Comparison of ENCODE assay signal across 14 cellular contexts in genomic region chr3:8608041-8608790, GRCh38. TPM values are rescaled to one million over a fixed set of nuclear protein-coding genes. Genes with fewer than 3 reads are reported as not detected.
DNase-seq lines count a peak whose midpoint lies in the region; ATAC-seq, FAIRE-seq and TF ChIP-seq lines count a peak whose summit lies in the region.
"Had no signal": no experiment of that assay in that cellular context is flagged by ENCODE, and none has a peak within 500 bp of the region (broad histone marks: within the 10 kb centered on the region; RNA-seq: fewer than 3 reads in every experiment).

No MANE protein-coding gene starts in this region.

- BruUV-seq in MCF 10A (replicated peaks; lab: Mats Ljungman, UMichigan) (no TSS peak), mammary epithelial cell (replicated peaks; lab: Mats Ljungman, UMichigan) (no TSS peak)

- H3K4me2 ChIP-seq in mammary epithelial cell (ENCODE audit: insufficient read depth, low read depth, low read length) (no peak overlapping the region), astrocyte (ENCODE audit: low read length) (no peak overlapping the region), Karpas-422 (ENCODE audit: low read depth, low read length, poor library complexity, severe bottlenecking) (no peak overlapping the region)

- no peak for TF ChIP-seq POLR2A in uterus (IDR thresholded peaks at IDR 0.05)

- H3K36me3 ChIP-seq in mammary epithelial cell (ENCODE audit: insufficient read depth, low read length): no peaks in the 10 kb centered on the region
- H3K36me3 ChIP-seq in astrocyte (ENCODE audit: insufficient read depth, low read length): no peaks in the 10 kb centered on the region
- H3K36me3 ChIP-seq in lower lobe of right lung: no peaks in the 10 kb centered on the region
- H3K36me3 ChIP-seq in uterus: no peaks in the 10 kb centered on the region
- no peaks in the 10 kb centered on the region for H3K36me3 ChIP-seq in Karpas-422 (ENCODE audit: insufficient read depth, low read length)
- H3K36me3 ChIP-seq: HAP-1, SJSA1 had no signal

- peaks cover 14% of the 10 kb centered on the region for H3K4me1 Mint-ChIP-seq in MCF 10A (ENCODE audit: insufficient read depth, unreplicated experiment)
- peaks cover 16% of the 10 kb centered on the region for H3K4me1 Mint-ChIP-seq in astrocyte (ENCODE audit: low read depth, unreplicated experiment)
- H3K4me1 Mint-ChIP-seq in stimulated activated effector memory CD8-positive, alpha-beta T cell treated with anti-CD3 and anti-CD28 coated beads, Interleukin-12 subunit alpha, Interleukin-12 subunit beta, amount 100 ng/mL, for 72 hours: no peaks in the 10 kb centered on the region

- no peaks in the 10 kb centered on the region for H3K27me3 ChIP-seq in mammary epithelial cell (ENCODE audit: insufficient read depth, low read length)
- no peaks in the 10 kb centered on the region for H3K27me3 ChIP-seq in astrocyte (ENCODE audit: insufficient read depth, low read length)
- no peaks in the 10 kb centered on the region for H3K27me3 ChIP-seq in lower lobe of right lung (ENCODE audit: low read depth)
- H3K27me3 ChIP-seq in uterus: no peaks in the 10 kb centered on the region
- H3K27me3 ChIP-seq in Karpas-422 (ENCODE audit: low read length): no peaks in the 10 kb centered on the region
- H3K27me3 ChIP-seq: SJSA1 had no signal

- H3K27ac ChIP-seq in mammary epithelial cell (ENCODE audit: insufficient read depth, low read depth, low read length) (no peak overlapping the region), astrocyte (ENCODE audit: low read depth, low read length) (no peak overlapping the region), lower lobe of right lung (no peak overlapping the region), uterus (no peak overlapping the region), Karpas-422 (ENCODE audit: low read length) (no peak overlapping the region)
- H3K27ac ChIP-seq: 22Rv1, C4-2B, SJSA1 had no signal

- H3K79me2 ChIP-seq in mammary epithelial cell (ENCODE audit: insufficient read depth, low read length) (no peaks in the 10 kb centered on the region), astrocyte (ENCODE audit: insufficient read depth, low read length) (no peaks in the 10 kb centered on the region), Karpas-422 (ENCODE audit: low read length) (no peaks in the 10 kb centered on the region)

- H2AFZ ChIP-seq in mammary epithelial cell (ENCODE audit: low read depth, low read length) (no peak overlapping the region), astrocyte (ENCODE audit: low read depth, low read length) (no peak overlapping the region), Karpas-422 (ENCODE audit: low read length) (no peak overlapping the region)

- no peaks in the 10 kb centered on the region for H4K20me1 ChIP-seq in mammary epithelial cell (ENCODE audit: insufficient read depth, low read length)
- no peaks in the 10 kb centered on the region for H4K20me1 ChIP-seq in astrocyte (ENCODE audit: insufficient read depth, low read length)
- no peaks in the 10 kb centered on the region for H4K20me1 ChIP-seq in Karpas-422 (ENCODE audit: insufficient read depth, low read depth, low read length)

- 78% methylated on average over 13 of the region's 16 CpGs for WGBS in mammary epithelial cell (ENCODE audit: low coverage, missing lambda C conversion rate)

- intact Hi-C loops in MCF 10A (cut with micrococcal nuclease): no loop called here
- intact Hi-C loops in mammary epithelial cell (cut with micrococcal nuclease): no loop called here
- intact Hi-C loops in lower lobe of right lung (cut with DNase I): no loop called here
- intact Hi-C loops in uterus (cut with DNase I; ENCODE audit: low total_unique reads): no loop called here

- H3K4me1 ChIP-seq in mammary epithelial cell (ENCODE audit: insufficient read depth, low read length) (no peaks in the 10 kb centered on the region), astrocyte (ENCODE audit: insufficient read depth, low read length) (peaks cover 9% of the 10 kb centered on the region), lower lobe of right lung (peaks cover 16% of the 10 kb centered on the region), uterus (peaks cover 0 to 3% of the 10 kb centered on the region in 2 donors), Karpas-422 (ENCODE audit: low read length) (no peaks in the 10 kb centered on the region)
- H3K4me1 ChIP-seq: HAP-1, SJSA1 had no signal

- TF ChIP-seq CTCF in MCF 10A (IDR thresholded peaks at IDR 0.05; ENCODE audit: unreplicated experiment) (no peak), mammary epithelial cell (conservative IDR thresholded peaks at IDR 0.05 in 1 of 2, IDR thresholded peaks at IDR 0.05 in 1 of 2; ENCODE audit: extremely low read depth in 1 of 2, insufficient read depth in 1 of 2, low read depth in 1 of 2, low read length in 2 of 2) (no peak), astrocyte (IDR thresholded peaks at IDR 0.05; ENCODE audit: insufficient read depth, low read depth, low read length) (no peak), lower lobe of right lung (IDR thresholded peaks at IDR 0.05) (no peak), uterus (IDR thresholded peaks at IDR 0.05) (no peak)

- H3K9me3 ChIP-seq in mammary epithelial cell (replicated peaks; ENCODE audit: insufficient read depth, low read length): no peaks in the 10 kb centered on the region
- H3K9me3 ChIP-seq in astrocyte (ENCODE audit: insufficient read depth, low read depth, low read length): no peaks in the 10 kb centered on the region
- H3K9me3 ChIP-seq in lower lobe of right lung: no peaks in the 10 kb centered on the region
- H3K9me3 ChIP-seq in uterus: no peaks in the 10 kb centered on the region
- no peaks in the 10 kb centered on the region for H3K9me3 ChIP-seq in Karpas-422 (ENCODE audit: low read length)
- H3K9me3 ChIP-seq: HAP-1, SJSA1 had no signal

- in situ Hi-C loops in mammary epithelial cell (cut with MboI; ENCODE audit: low sequenced_read_pairs in 2 of 2): loop anchor here (5.0 kb wide), 1 partner anchor 166 kb away; no protein-coding TSS in a partner anchor

- H3K4me3 Mint-ChIP-seq in MCF 10A (ENCODE audit: unreplicated experiment) (no peak overlapping the region), astrocyte (ENCODE audit: unreplicated experiment) (no peak overlapping the region)
- H3K4me3 Mint-ChIP-seq in stimulated activated effector memory CD8-positive, alpha-beta T cell treated with anti-CD3 and anti-CD28 coated beads, Interleukin-12 subunit alpha, Interleukin-12 subunit beta, amount 100 ng/mL, for 72 hours: no peak overlapping the region

- H3K4me3 ChIP-seq in mammary epithelial cell (replicated peaks in 1 of 3; ENCODE audit: insufficient read depth in 1 of 3, low read depth in 2 of 3, low read length in 3 of 3): no peak overlapping the region
- H3K4me3 ChIP-seq in astrocyte (ENCODE audit: insufficient read depth, low read depth, low read length): no peak overlapping the region
- no peak overlapping the region for H3K4me3 ChIP-seq in lower lobe of right lung
- no peak overlapping the region for H3K4me3 ChIP-seq in uterus
- no peak overlapping the region for H3K4me3 ChIP-seq in Karpas-422 (ENCODE audit: low read length)
- H3K4me3 ChIP-seq: HAP-1, SJSA1 had no signal

- FAIRE-seq in astrocyte (lab: Jason Lieb, UNC): no peak
- FAIRE-seq: D721Med had no signal

- no peaks in the 10 kb centered on the region for H3K36me3 Mint-ChIP-seq in MCF 10A (ENCODE audit: insufficient read depth, unreplicated experiment)
- H3K36me3 Mint-ChIP-seq in astrocyte (ENCODE audit: low read depth, unreplicated experiment): no peaks in the 10 kb centered on the region
- H3K36me3 Mint-ChIP-seq in stimulated activated effector memory CD8-positive, alpha-beta T cell treated with anti-CD3 and anti-CD28 coated beads, Interleukin-12 subunit alpha, Interleukin-12 subunit beta, amount 100 ng/mL, for 72 hours: no peaks in the 10 kb centered on the region

- no peak for DNase-seq in MCF 10A (ENCODE audit: unreplicated experiment)
- DNase-seq in mammary epithelial cell: no peak
- DNase-seq in astrocyte (ENCODE audit: low read depth): no peak
- DNase-seq in lower lobe of right lung: no peak
- DNase-seq in stimulated activated effector memory CD8-positive, alpha-beta T cell treated with anti-CD3 and anti-CD28 coated beads, Interleukin-12 subunit alpha, Interleukin-12 subunit beta, amount 100 ng/mL, for 72 hours (ENCODE audit: low spot score in 2 of 2): no peak
- no peak for DNase-seq in uterus
- DNase-seq in Karpas-422: no peak
- DNase-seq in DMS79 treated with DMSO at 0.1 percent for 48 hours (lab: John Stamatoyannopoulos, UW): no peak
- DNase-seq: NCI-H446 treated with DMSO at 0.1 percent for 48 hours had no signal

- H3K27ac Mint-ChIP-seq in MCF 10A (ENCODE audit: low read depth, unreplicated experiment): peak overlapping the region; percentile 41
- peak overlapping the region; percentile 73 for H3K27ac Mint-ChIP-seq in astrocyte (ENCODE audit: unreplicated experiment)
- H3K27ac Mint-ChIP-seq in stimulated activated effector memory CD8-positive, alpha-beta T cell treated with anti-CD3 and anti-CD28 coated beads, Interleukin-12 subunit alpha, Interleukin-12 subunit beta, amount 100 ng/mL, for 72 hours: no peak overlapping the region

- no peak overlapping the region for H3K9ac ChIP-seq in mammary epithelial cell (ENCODE audit: insufficient read depth, low read length)
- no peak overlapping the region for H3K9ac ChIP-seq in astrocyte (ENCODE audit: low read length)
- H3K9ac ChIP-seq in Karpas-422 (ENCODE audit: low read length): no peak overlapping the region

- CTCF ChIA-PET in MCF 10A (lab: Yijun Ruan, JAX) (interaction anchor here (0.6 to 7.6 kb wide), 9 partner anchors 12 to 258 kb away, joined by 3 to 72 read pairs (median 3); no protein-coding TSS in a partner anchor), mammary epithelial cell (lab: Charles Lee; ENCODE audit: low non-redundant PET) (no interaction called here)

- POLR2A ChIA-PET in MCF 10A (lab: Yijun Ruan, JAX): interaction anchor here (1.6 kb wide), 1 partner anchor 11 kb away, joined by 4 read pairs; no protein-coding TSS in a partner anchor

- ATAC-seq in lower lobe of right lung: peak; percentile 8 to 27
- peak; percentile 20 for ATAC-seq in stimulated activated effector memory CD8-positive, alpha-beta T cell treated with anti-CD3 and anti-CD28 coated beads, Interleukin-12 subunit alpha, Interleukin-12 subunit beta, amount 100 ng/mL, for 72 hours

- H3K27me3 Mint-ChIP-seq in MCF 10A (ENCODE audit: insufficient read depth, unreplicated experiment) (no peaks in the 10 kb centered on the region), astrocyte (ENCODE audit: low read depth, unreplicated experiment) (no peaks in the 10 kb centered on the region)

- dilution Hi-C loops in mammary epithelial cell (cut with HindIII; ENCODE audit: low sequenced_read_pairs): loop anchor here (25.0 kb wide), 1 partner anchor 171 kb away; no protein-coding TSS in a partner anchor

- H3K9me2 ChIP-seq in Karpas-422 (replicated peaks; ENCODE audit: insufficient read depth, low read length): no peaks in the 10 kb centered on the region

- no peaks in the 10 kb centered on the region for H3K9me3 Mint-ChIP-seq in MCF 10A (ENCODE audit: unreplicated experiment)
- H3K9me3 Mint-ChIP-seq in astrocyte (ENCODE audit: unreplicated experiment): no peaks in the 10 kb centered on the region
- H3K9me3 Mint-ChIP-seq in stimulated activated effector memory CD8-positive, alpha-beta T cell treated with anti-CD3 and anti-CD28 coated beads, Interleukin-12 subunit alpha, Interleukin-12 subunit beta, amount 100 ng/mL, for 72 hours: no peaks in the 10 kb centered on the region

RNA-seq across cellular contexts. Expression of gene SSUH2, which starts 36.4 kb away (rescaled TPM):
- total RNA-seq in MCF 10A (2022) (0.32 and 0.51 TPM in 2 replicates), mammary epithelial cell (under 1 TPM in 1 of 2 donors, not detected in 1; 0.28 TPM), astrocyte (not detected in 2 replicates), lower lobe of right lung (not detected), uterus (1 to 10 TPM in 1 of 4 donors, under 1 TPM in 1, not detected in 2; 0.70 to 1.5 TPM)
- polyA plus RNA-seq in mammary epithelial cell: 0.31 TPM
- polyA minus RNA-seq in mammary epithelial cell: not detected
- total RNA-seq in Karpas-422 (2014; rRNA removed; shearing (Covaris generic); ENCODE audit: low replicate concordance): 0.22 and 0.90 TPM in 2 replicates
